Comparison of ENCODE assay signal across 12 cellular contexts in genomic region chr10:69807696-69808095, GRCh38. TPM values are rescaled to one million over a fixed set of nuclear protein-coding genes. Genes with fewer than 3 reads are reported as not detected.
A peak's percentile ranks its signal among the peaks of the same experiment; 100 is the strongest.
DNase-seq lines count a peak whose midpoint lies in the region; ATAC-seq and TF ChIP-seq lines count a peak whose summit lies in the region.
"Had no signal": no experiment of that assay in that cellular context is flagged by ENCODE, and none has a peak within 500 bp of the region (broad histone marks: within the 10 kb centered on the region; RNA-seq: fewer than 3 reads in every experiment).

No MANE protein-coding gene starts in this region.

- CTCF ChIA-PET in RWPE1 (lab: Yijun Ruan, JAX), result interaction anchor here (1.4 kb wide), 1 partner anchor 107 kb away, joined by 4 read pairs; no protein-coding TSS in a partner anchor

- 0 out of 2 replicates have a peak, but pooled peaks cover 2% of the 10 kb centered on the region for H3F3A ChIP-seq in GM23338 (replicated peaks; ENCODE audit: low read depth)

- WGBS in endodermal cell (ENCODE audit: insufficient coverage in 1 of 2, insufficient read length in 1 of 2), 2 experiments, result 75 to 80% methylated on average over 2 of the region's 2 CpGs

- TF ChIP-seq CTCF in GM23338 (conservative IDR thresholded peaks at IDR 0.05; ENCODE audit: low read depth in 2 of 2) (no peak), RWPE1 (conservative IDR thresholded peaks at IDR 0.05; ENCODE audit: low read depth) (no peak), fibroblast of mammary gland (conservative IDR thresholded peaks at IDR 0.05; ENCODE audit: control insufficient read depth, insufficient read depth, low read depth, low read length) (no peak), WERI-Rb-1 (IDR thresholded peaks at IDR 0.05; ENCODE audit: low read depth, low read length) (no peak), endodermal cell (conservative IDR thresholded peaks at IDR 0.05) (no peak)

- no peak overlapping the region for H3K4me2 ChIP-seq in GM23338

- H3K27ac ChIP-seq in GM23338 (ENCODE audit: low read depth) (no peak overlapping the region), RWPE1 (no peak overlapping the region), WERI-Rb-1 (no peak overlapping the region), endodermal cell (ENCODE audit: low read depth, low read length) (no peak overlapping the region)

- H3K4me3 Mint-ChIP-seq in GM23338, result no peak overlapping the region
- no peak overlapping the region for H3K4me3 Mint-ChIP-seq in endodermal cell
- H3K4me3 Mint-ChIP-seq: activated B cell treated with CpG ODN at 0.5 μM for 24 hours; activated CD8-positive, alpha-beta memory T cell treated with anti-CD3 and anti-CD28 coated beads, Interleukin-2, amount 10 ng/mL, durations not matched to agents 7 days and 5 days had no signal

- no peaks in the 10 kb centered on the region for H3K9me2 ChIP-seq in GM23338 (ENCODE audit: insufficient read depth)

- DNase-seq in GM23338 (ENCODE audit: low spot score), result peak; percentile 40
- peak; percentile 38 for DNase-seq in RWPE1 (ENCODE audit: low spot score)
- DNase-seq in fibroblast of mammary gland (ENCODE audit: low read depth), result peak; percentile 26
- DNase-seq in renal cortical epithelial cell (ENCODE audit: low read depth), result peak; percentile 22
- DNase-seq in WERI-Rb-1, result no peak
- DNase-seq in erythroblast (lab: John Stamatoyannopoulos, UW), result no peak
- no peak for DNase-seq in activated CD4-positive, alpha-beta T cell treated with anti-CD3 and anti-CD28 coated beads, Interleukin-2, amount 50 U/mL, for 4 hours
- DNase-seq in endodermal cell, result no peak
- DNase-seq: activated B cell treated with CpG ODN at 0.5 μM for 24 hours; activated CD8-positive, alpha-beta memory T cell treated with anti-CD3 and anti-CD28 coated beads, Interleukin-2, amount 10 ng/mL, durations not matched to agents 7 days and 5 days; activated naive CD4-positive, alpha-beta T cell treated with anti-CD3 and anti-CD28 coated beads, Interleukin-2, amount 50 U/mL, for 16 hours; MM.1S had no signal

- no peak for ATAC-seq in GM23338
- ATAC-seq: activated CD8-positive, alpha-beta memory T cell treated with anti-CD3 and anti-CD28 coated beads, Interleukin-2, amount 10 ng/mL, durations not matched to agents 7 days and 5 days had no signal

- POLR2A ChIA-PET in RWPE1 (lab: Yijun Ruan, JAX; ENCODE audit: low non-redundant PET), result no interaction called here

- H3K36me3 Mint-ChIP-seq in GM23338 (ENCODE audit: low read depth) (no peaks in the 10 kb centered on the region), endodermal cell (ENCODE audit: low read depth) (no peaks in the 10 kb centered on the region)
- H3K36me3 Mint-ChIP-seq: activated CD8-positive, alpha-beta memory T cell treated with anti-CD3 and anti-CD28 coated beads, Interleukin-2, amount 10 ng/mL, durations not matched to agents 7 days and 5 days had no signal

- TF ChIP-seq POLR2A in erythroblast (IDR thresholded peaks at IDR 0.05; ENCODE audit: low read length), result no peak

- H3K36me3 ChIP-seq in GM23338 (ENCODE audit: insufficient read depth) (no peaks in the 10 kb centered on the region), WERI-Rb-1 (no peaks in the 10 kb centered on the region; the same call in 1 of the 2 replicates), endodermal cell (ENCODE audit: control insufficient read depth, insufficient read depth, low read length) (no peaks in the 10 kb centered on the region)

- H2AFZ ChIP-seq in GM23338, result no peak overlapping the region

- H3K9me3 Mint-ChIP-seq in GM23338 (no peaks in the 10 kb centered on the region), endodermal cell (no peaks in the 10 kb centered on the region)
- H3K9me3 Mint-ChIP-seq: activated B cell treated with CpG ODN at 0.5 μM for 24 hours had no signal

- H3K9ac ChIP-seq in endodermal cell (ENCODE audit: extremely low read depth, low read length, poor library complexity, severe bottlenecking), result no peak overlapping the region

- H4K20me1 ChIP-seq in GM23338 (replicated peaks; ENCODE audit: insufficient read depth), result no peaks in the 10 kb centered on the region

- peaks cover 27% of the 10 kb centered on the region for H3K4me1 ChIP-seq in GM23338 (ENCODE audit: insufficient read depth)
- no peaks in the 10 kb centered on the region for H3K4me1 ChIP-seq in endodermal cell (ENCODE audit: control insufficient read depth, insufficient read depth, low read length)

- no peaks in the 10 kb centered on the region; the same call in 1 of the 2 replicates for H3K79me2 ChIP-seq in GM23338 (replicated peaks; ENCODE audit: insufficient read depth)

- H3K27ac Mint-ChIP-seq in GM23338, result no peak overlapping the region
- H3K27ac Mint-ChIP-seq in endodermal cell, result no peak overlapping the region
- H3K27ac Mint-ChIP-seq: activated B cell treated with CpG ODN at 0.5 μM for 24 hours; activated CD8-positive, alpha-beta memory T cell treated with anti-CD3 and anti-CD28 coated beads, Interleukin-2, amount 10 ng/mL, durations not matched to agents 7 days and 5 days had no signal

- H3K4me1 Mint-ChIP-seq in GM23338, result peaks cover 50% of the 10 kb centered on the region
- peaks cover 25% of the 10 kb centered on the region for H3K4me1 Mint-ChIP-seq in endodermal cell
- H3K4me1 Mint-ChIP-seq: activated B cell treated with CpG ODN at 0.5 μM for 24 hours; activated CD8-positive, alpha-beta memory T cell treated with anti-CD3 and anti-CD28 coated beads, Interleukin-2, amount 10 ng/mL, durations not matched to agents 7 days and 5 days had no signal

- peaks cover 26% of the 10 kb centered on the region for H3K27me3 ChIP-seq in GM23338 (ENCODE audit: insufficient read depth)
- no peaks in the 10 kb centered on the region for H3K27me3 ChIP-seq in WERI-Rb-1 (ENCODE audit: insufficient read depth, low read depth, severe bottlenecking)
- H3K27me3 ChIP-seq in endodermal cell (ENCODE audit: control insufficient read depth, insufficient read depth, low read length, poor library complexity, severe bottlenecking), result peaks cover 12% of the 10 kb centered on the region

- H3K4me3 ChIP-seq in GM23338 (no peak overlapping the region), fibroblast of mammary gland (ENCODE audit: control insufficient read depth, low read depth, low read length) (no peak overlapping the region), WERI-Rb-1 (ENCODE audit: low read depth, low read length) (no peak overlapping the region), endodermal cell (ENCODE audit: low read length) (no peak overlapping the region)

- peaks cover 32% of the 10 kb centered on the region for H3K27me3 Mint-ChIP-seq in GM23338 (ENCODE audit: insufficient read depth, low read depth, poor library complexity)
- peaks cover 17% of the 10 kb centered on the region for H3K27me3 Mint-ChIP-seq in endodermal cell (ENCODE audit: insufficient read depth)

- no peaks in the 10 kb centered on the region for H3K9me3 ChIP-seq in WERI-Rb-1 (ENCODE audit: severe bottlenecking)
- no peaks in the 10 kb centered on the region for H3K9me3 ChIP-seq in endodermal cell (ENCODE audit: control insufficient read depth, low read length)

TF ChIP-seq in GM23338, 12 proteins besides CTCF, POLR2A, EP300 and RAD21 (continues in another document):
- TF ChIP-seq ZNF114 (CRISPR knock-in tag; IDR thresholded peaks at IDR 0.05), result no peak
- TF ChIP-seq JUNB (IDR thresholded peaks at IDR 0.05; ENCODE audit: unreplicated experiment), result no peak
- TF ChIP-seq ZNF331 (CRISPR knock-in tag; IDR thresholded peaks at IDR 0.05; ENCODE audit: low read depth), result no peak
- TF ChIP-seq CREB1 (CRISPR knock-in tag; IDR thresholded peaks at IDR 0.05; ENCODE audit: low read depth), result no peak
- no peak for TF ChIP-seq EZH2 (IDR thresholded peaks at IDR 0.05; ENCODE audit: low read depth, unreplicated experiment)

RNA-seq across cellular contexts. Expression of gene COL13A1, which starts 6.0 kb away (rescaled TPM):
- 7.1 and 8.6 TPM in 2 replicates for total RNA-seq in GM23338 (2014; rRNA removed; shearing (Covaris generic))
- 5.1 and 5.2 TPM in 2 replicates for polyA plus RNA-seq in GM23338 (2016; fragmentation: Nextera tagmentation; extraction: Ambion mirVana)
- 0.35 and 0.87 TPM in 2 replicates for total RNA-seq in renal cortical epithelial cell
- total RNA-seq in endodermal cell, result 10 to 100 TPM; 15.9 to 20.7 TPM
- 5.3 TPM for polyA plus RNA-seq in endodermal cell (2013, experiment 1 of 2)
- 7.2 TPM for polyA plus RNA-seq in endodermal cell (2013, experiment 2 of 2)
- total RNA-seq: activated B cell treated with CpG ODN at 0.5 μM for 24 hours; activated CD8-positive, alpha-beta memory T cell treated with anti-CD3 and anti-CD28 coated beads, Interleukin-2, amount 10 ng/mL, durations not matched to agents 7 days and 5 days had no signal

Comparison
In these comparisons a context has a peak if more than half of its experiments do, and no peak if none do; other contexts are left out.
1. DNase-seq: peak in GM23338 (single experiment), RWPE1 (single experiment), fibroblast of mammary gland (single experiment) and renal cortical epithelial cell (single experiment); none in WERI-Rb-1 (single experiment), erythroblast (0 of 2), activated CD4-positive, alpha-beta T cell treated with anti-CD3 and anti-CD28 coated beads, Interleukin-2, amount 50 U/mL, for 4 hours (0 of 2) and endodermal cell (single experiment).